ENCODE assay signal across 17 cellular contexts in genomic region chr9:113386571-113387393, GRCh38. TPM values are rescaled to one million over a fixed set of nuclear protein-coding genes. Genes with fewer than 3 reads are reported as not detected.
DNase-seq lines count a peak whose midpoint lies in the region; ATAC-seq and TF ChIP-seq lines count a peak whose summit lies in the region.
"Had no signal": no experiment of that assay in that cellular context is flagged by ENCODE, and none has a peak within 500 bp of the region (broad histone marks: within the 10 kb centered on the region; RNA-seq: fewer than 3 reads in every experiment).

No MANE protein-coding gene starts in this region.

- peaks cover 18% of the 10 kb centered on the region for H3K36me3 ChIP-seq in CD8-positive, alpha-beta T cell (ENCODE audit: insufficient read depth, low read length)
- H3K36me3 ChIP-seq in neural progenitor cell, result no peaks in the 10 kb centered on the region
- H3K36me3 ChIP-seq: MG63 had no signal

- no peaks in the 10 kb centered on the region for H3K9me3 Mint-ChIP-seq in CD8-positive, alpha-beta T cell
- H3K9me3 Mint-ChIP-seq in neural progenitor cell, result no peaks in the 10 kb centered on the region
- H3K9me3 Mint-ChIP-seq: GM23338; stimulated activated memory B cell treated with anti-CD40 and anti-IgM and Interleukin-4, amounts not matched to agents 10 μg/mL and 1 μg/mL and 100 μg/mL, for 72 hours had no signal

- no peak overlapping the region for H3K4me2 ChIP-seq in neural progenitor cell
- H3K4me2 ChIP-seq: GM23338 had no signal

- DNase-seq in CD8-positive, alpha-beta T cell, result no peak
- DNase-seq in NOMO-1 treated with dmso at 0.1 percent for 144 hours (lab: John Stamatoyannopoulos, UW; ENCODE audit: unreplicated experiment) (peak; percentile 59), epithelial cell of esophagus (ENCODE audit: low read depth) (peak; percentile 60), neural progenitor cell (ENCODE audit: low spot score) (no peak), RKO (ENCODE audit: low spot score) (no peak), COLO668 (lab: John Stamatoyannopoulos, UW; ENCODE audit: unreplicated experiment) (no peak), NCI-H1092 treated with DMSO at 0.1 percent for 48 hours (lab: John Stamatoyannopoulos, UW) (no peak)
- DNase-seq: activated gamma-delta T cell, DMS79 treated with DMSO at 0.1 percent for 48 hours, lower lobe of right lung, MG63, NCI-H2107 had no signal

- H3K27me3 Mint-ChIP-seq in CD8-positive, alpha-beta T cell (ENCODE audit: low read depth), result no peaks in the 10 kb centered on the region
- peaks cover 10% of the 10 kb centered on the region for H3K27me3 Mint-ChIP-seq in neural progenitor cell (ENCODE audit: insufficient read depth, low read depth)
- H3K27me3 Mint-ChIP-seq: stimulated activated memory B cell treated with anti-CD40 and anti-IgM and Interleukin-4, amounts not matched to agents 10 μg/mL and 1 μg/mL and 100 μg/mL, for 72 hours had no signal

- no peaks in the 10 kb centered on the region for H4K20me1 ChIP-seq in neural progenitor cell (ENCODE audit: low read depth)

- no peak overlapping the region for H3K27ac ChIP-seq in CD8-positive, alpha-beta T cell (ENCODE audit: low read depth, low read length)
- no peak overlapping the region for H3K27ac ChIP-seq in neural progenitor cell
- H3K27ac ChIP-seq: dorsolateral prefrontal cortex, lower lobe of right lung, SJSA1 had no signal

- H3K27ac Mint-ChIP-seq in CD8-positive, alpha-beta T cell, result peak overlapping the region; percentile 65
- no peak overlapping the region for H3K27ac Mint-ChIP-seq in neural progenitor cell
- H3K27ac Mint-ChIP-seq: GM23338; stimulated activated memory B cell treated with anti-CD40 and anti-IgM and Interleukin-4, amounts not matched to agents 10 μg/mL and 1 μg/mL and 100 μg/mL, for 72 hours had no signal

- no peak overlapping the region for H2AFZ ChIP-seq in neural progenitor cell (replicated peaks)
- H2AFZ ChIP-seq: GM23338 had no signal

- H3K9me3 ChIP-seq in CD8-positive, alpha-beta T cell (ENCODE audit: low read length), result no peaks in the 10 kb centered on the region
- no peaks in the 10 kb centered on the region for H3K9me3 ChIP-seq in neural progenitor cell (ENCODE audit: low read depth)
- H3K9me3 ChIP-seq: lower lobe of right lung, MG63, SJSA1 had no signal

- H3K4me1 ChIP-seq in CD8-positive, alpha-beta T cell (ENCODE audit: insufficient read depth, low read length), result no peaks in the 10 kb centered on the region
- no peaks in the 10 kb centered on the region for H3K4me1 ChIP-seq in neural progenitor cell
- H3K4me1 ChIP-seq: lower lobe of right lung, SJSA1 had no signal

- no peaks in the 10 kb centered on the region for H3F3A ChIP-seq in neural progenitor cell (ENCODE audit: low read depth)

- ATAC-seq in CD8-positive, alpha-beta T cell, result no peak
- ATAC-seq in HG02884 (IDR thresholded peaks at IDR 0.05; ENCODE audit: unreplicated experiment), result no peak
- ATAC-seq: GM23338; lower lobe of right lung; stimulated activated memory B cell treated with anti-CD40 and anti-IgM and Interleukin-4, amounts not matched to agents 10 μg/mL and 1 μg/mL and 100 μg/mL, for 72 hours had no signal

- intact Hi-C loops in CD8-positive, alpha-beta T cell (cut with DNase I, micrococcal nuclease), result no loop called here

- TF ChIP-seq CTCF in CD8-positive, alpha-beta T cell (IDR thresholded peaks at IDR 0.05), result no peak
- TF ChIP-seq CTCF in epithelial cell of esophagus (IDR thresholded peaks at IDR 0.05; ENCODE audit: insufficient read depth, low read depth, low read length, missing control alignments) (no peak), neural progenitor cell (IDR thresholded peaks at IDR 0.05) (no peak)

- H3K79me2 ChIP-seq in neural progenitor cell (ENCODE audit: low read depth), result no peaks in the 10 kb centered on the region

- H3K4me1 Mint-ChIP-seq in CD8-positive, alpha-beta T cell (ENCODE audit: low read depth), result no peaks in the 10 kb centered on the region
- no peaks in the 10 kb centered on the region for H3K4me1 Mint-ChIP-seq in neural progenitor cell
- H3K4me1 Mint-ChIP-seq: stimulated activated memory B cell treated with anti-CD40 and anti-IgM and Interleukin-4, amounts not matched to agents 10 μg/mL and 1 μg/mL and 100 μg/mL, for 72 hours had no signal

- H3K4me3 ChIP-seq in CD8-positive, alpha-beta T cell (ENCODE audit: low read depth, low read length), result no peak overlapping the region
- H3K4me3 ChIP-seq in epithelial cell of esophagus (ENCODE audit: low read length) (no peak overlapping the region), neural progenitor cell (no peak overlapping the region)
- H3K4me3 ChIP-seq: dorsolateral prefrontal cortex, GM23338, lower lobe of right lung, MG63, SJSA1 had no signal

- peaks cover 53% of the 10 kb centered on the region for H3K36me3 Mint-ChIP-seq in CD8-positive, alpha-beta T cell
- H3K36me3 Mint-ChIP-seq in neural progenitor cell, result peaks cover 15% of the 10 kb centered on the region

- no peak overlapping the region for H3K9ac ChIP-seq in neural progenitor cell

- POLR2A ChIA-PET in CD8-positive, alpha-beta T cell (lab: Charles Lee), result interaction anchor here (0.9 to 1.2 kb wide), 2 partner anchors 14 to 77 kb away, joined by 3 read pairs; partner anchors contain the start of gene ALAD

- H3K4me3 Mint-ChIP-seq in CD8-positive, alpha-beta T cell, result no peak overlapping the region
- H3K4me3 Mint-ChIP-seq in neural progenitor cell, result peak overlapping the region; percentile 8
- H3K4me3 Mint-ChIP-seq: GM23338; stimulated activated memory B cell treated with anti-CD40 and anti-IgM and Interleukin-4, amounts not matched to agents 10 μg/mL and 1 μg/mL and 100 μg/mL, for 72 hours had no signal

- CTCF ChIA-PET in CD8-positive, alpha-beta T cell (lab: Charles Lee), result interaction anchor here (1.5 kb wide), 1 partner anchor 15 kb away, joined by 8 read pairs; the partner anchor contains the start of gene ALAD

- no peaks in the 10 kb centered on the region for H3K27me3 ChIP-seq in CD8-positive, alpha-beta T cell (ENCODE audit: insufficient read depth, low read length)
- no peaks in the 10 kb centered on the region for H3K27me3 ChIP-seq in neural progenitor cell
- H3K27me3 ChIP-seq: dorsolateral prefrontal cortex, MG63, SJSA1 had no signal

RNA-seq across cellular contexts. Expression of gene HDHD3, which starts 10.0 kb away (rescaled TPM):
- total RNA-seq in CD8-positive, alpha-beta T cell, result 10 to 100 TPM; 10.2 to 11.0 TPM
- 9.8 and 18.0 TPM in 2 replicates for total RNA-seq in neural progenitor cell (ENCODE audit: low replicate concordance)

RNA-seq across cellular contexts. Expression of gene ALAD, which starts 14.3 kb away (rescaled TPM):
- total RNA-seq in CD8-positive, alpha-beta T cell, result 10 to 100 TPM; 11.2 to 11.5 TPM
- total RNA-seq in neural progenitor cell (ENCODE audit: low replicate concordance), result 17.4 and 20.8 TPM in 2 replicates

RNA-seq across cellular contexts. Expression of gene POLE3, which starts 23.7 kb away (rescaled TPM):
- 10 to 100 TPM; 77.4 to 79.3 TPM for total RNA-seq in CD8-positive, alpha-beta T cell
- 48.2 and 57.8 TPM in 2 replicates for total RNA-seq in neural progenitor cell (ENCODE audit: low replicate concordance)

RNA-seq across cellular contexts. Expression of gene C9orf43, which starts 23.8 kb away (rescaled TPM):
- under 1 TPM; 0.61 to 0.73 TPM for total RNA-seq in CD8-positive, alpha-beta T cell
- 0.50 and 1.3 TPM in 2 replicates for total RNA-seq in neural progenitor cell (ENCODE audit: low replicate concordance)

RNA-seq across cellular contexts. Expression of gene BSPRY, which starts 37.4 kb away (rescaled TPM):
- not detected for total RNA-seq in CD8-positive, alpha-beta T cell
- 0.25 and 0.58 TPM in 2 replicates for total RNA-seq in neural progenitor cell (ENCODE audit: low replicate concordance)
- total RNA-seq: SJSA1 had no signal

Comparison
In these comparisons a context has a peak if more than half of its experiments do, and no peak if none do; other contexts are left out.
1. DNase-seq: peak in NOMO-1 treated with dmso at 0.1 percent for 144 hours (single experiment) and epithelial cell of esophagus (single experiment); none in CD8-positive, alpha-beta T cell (0 of 7), neural progenitor cell (single experiment), RKO (single experiment), COLO668 (single experiment) and NCI-H1092 treated with DMSO at 0.1 percent for 48 hours (single experiment).